Comparison of ENCODE assay signal across 1 cellular context in the genomic region with DNA sequence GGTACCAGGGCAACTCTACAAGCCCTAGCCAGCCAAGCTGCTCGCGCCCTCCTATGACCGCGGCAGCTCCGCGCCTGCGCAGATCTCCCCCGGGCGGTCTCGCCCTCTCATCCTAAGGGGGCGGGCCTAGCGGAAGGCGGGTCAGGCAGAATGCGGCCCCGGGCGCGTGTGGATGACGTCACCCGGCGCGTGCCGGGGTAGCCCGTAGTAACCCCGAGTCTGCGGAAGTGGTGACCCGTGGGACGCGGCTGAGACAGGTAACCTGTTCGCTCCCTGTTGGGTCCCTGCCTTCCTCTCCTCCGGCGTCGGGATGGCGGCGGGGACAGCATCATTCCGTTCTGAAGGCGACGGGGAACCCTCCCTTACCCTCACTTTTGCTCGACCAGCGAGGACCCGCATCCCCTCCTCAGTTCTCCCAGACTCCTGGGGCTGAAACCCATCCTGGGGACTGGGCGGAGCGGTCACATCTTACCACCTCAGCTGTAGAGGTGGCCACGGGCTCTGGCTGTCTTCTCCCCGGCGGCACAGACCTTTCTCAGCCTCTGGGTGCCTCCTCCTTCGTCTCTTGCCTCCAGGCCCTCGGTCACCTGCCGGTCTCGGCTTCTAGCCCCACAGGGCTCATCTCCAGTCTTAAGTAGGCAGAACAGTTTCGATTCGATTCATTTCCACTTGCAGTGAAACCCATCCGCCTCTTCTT.
TF ChIP-seq lines count a peak whose summit lies in the region.

A gene with protein sequence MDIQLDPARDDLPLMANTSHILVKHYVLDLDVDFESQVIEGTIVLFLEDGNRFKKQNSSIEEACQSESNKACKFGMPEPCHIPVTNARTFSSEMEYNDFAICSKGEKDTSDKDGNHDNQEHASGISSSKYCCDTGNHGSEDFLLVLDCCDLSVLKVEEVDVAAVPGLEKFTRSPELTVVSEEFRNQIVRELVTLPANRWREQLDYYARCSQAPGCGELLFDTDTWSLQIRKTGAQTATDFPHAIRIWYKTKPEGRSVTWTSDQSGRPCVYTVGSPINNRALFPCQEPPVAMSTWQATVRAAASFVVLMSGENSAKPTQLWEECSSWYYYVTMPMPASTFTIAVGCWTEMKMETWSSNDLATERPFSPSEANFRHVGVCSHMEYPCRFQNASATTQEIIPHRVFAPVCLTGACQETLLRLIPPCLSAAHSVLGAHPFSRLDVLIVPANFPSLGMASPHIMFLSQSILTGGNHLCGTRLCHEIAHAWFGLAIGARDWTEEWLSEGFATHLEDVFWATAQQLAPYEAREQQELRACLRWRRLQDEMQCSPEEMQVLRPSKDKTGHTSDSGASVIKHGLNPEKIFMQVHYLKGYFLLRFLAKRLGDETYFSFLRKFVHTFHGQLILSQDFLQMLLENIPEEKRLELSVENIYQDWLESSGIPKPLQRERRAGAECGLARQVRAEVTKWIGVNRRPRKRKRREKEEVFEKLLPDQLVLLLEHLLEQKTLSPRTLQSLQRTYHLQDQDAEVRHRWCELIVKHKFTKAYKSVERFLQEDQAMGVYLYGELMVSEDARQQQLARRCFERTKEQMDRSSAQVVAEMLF (plus strand): TSS at position 205 of the 697 bp plus-strand sequence. CDS start 33,085 bp downstream, outside the sequence.

TF ChIP-seq in WTC11, 78 proteins besides CTCF, POLR2A, EP300 and RAD21 (continued from another document):
- TF ChIP-seq, protein P1, sequence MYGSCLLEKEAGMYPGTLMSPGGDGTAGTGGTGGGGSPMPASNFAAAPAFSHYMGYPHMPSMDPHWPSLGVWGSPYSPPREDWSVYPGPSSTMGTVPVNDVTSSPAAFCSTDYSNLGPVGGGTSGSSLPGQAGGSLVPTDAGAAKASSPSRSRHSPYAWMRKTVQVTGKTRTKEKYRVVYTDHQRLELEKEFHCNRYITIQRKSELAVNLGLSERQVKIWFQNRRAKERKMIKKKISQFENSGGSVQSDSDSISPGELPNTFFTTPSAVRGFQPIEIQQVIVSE (CRISPR knock-in tag; IDR thresholded peaks at IDR 0.05; ENCODE audit: borderline replicate concordance): no peak
- TF ChIP-seq NFATC4 (CRISPR knock-in tag; IDR thresholded peaks at IDR 0.05): no peak
- TF ChIP-seq, protein P2, sequence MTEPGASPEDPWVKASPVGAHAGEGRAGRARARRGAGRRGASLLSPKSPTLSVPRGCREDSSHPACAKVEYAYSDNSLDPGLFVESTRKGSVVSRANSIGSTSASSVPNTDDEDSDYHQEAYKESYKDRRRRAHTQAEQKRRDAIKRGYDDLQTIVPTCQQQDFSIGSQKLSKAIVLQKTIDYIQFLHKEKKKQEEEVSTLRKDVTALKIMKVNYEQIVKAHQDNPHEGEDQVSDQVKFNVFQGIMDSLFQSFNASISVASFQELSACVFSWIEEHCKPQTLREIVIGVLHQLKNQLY (CRISPR knock-in tag; IDR thresholded peaks at IDR 0.05): no peak
- TF ChIP-seq, protein P3, sequence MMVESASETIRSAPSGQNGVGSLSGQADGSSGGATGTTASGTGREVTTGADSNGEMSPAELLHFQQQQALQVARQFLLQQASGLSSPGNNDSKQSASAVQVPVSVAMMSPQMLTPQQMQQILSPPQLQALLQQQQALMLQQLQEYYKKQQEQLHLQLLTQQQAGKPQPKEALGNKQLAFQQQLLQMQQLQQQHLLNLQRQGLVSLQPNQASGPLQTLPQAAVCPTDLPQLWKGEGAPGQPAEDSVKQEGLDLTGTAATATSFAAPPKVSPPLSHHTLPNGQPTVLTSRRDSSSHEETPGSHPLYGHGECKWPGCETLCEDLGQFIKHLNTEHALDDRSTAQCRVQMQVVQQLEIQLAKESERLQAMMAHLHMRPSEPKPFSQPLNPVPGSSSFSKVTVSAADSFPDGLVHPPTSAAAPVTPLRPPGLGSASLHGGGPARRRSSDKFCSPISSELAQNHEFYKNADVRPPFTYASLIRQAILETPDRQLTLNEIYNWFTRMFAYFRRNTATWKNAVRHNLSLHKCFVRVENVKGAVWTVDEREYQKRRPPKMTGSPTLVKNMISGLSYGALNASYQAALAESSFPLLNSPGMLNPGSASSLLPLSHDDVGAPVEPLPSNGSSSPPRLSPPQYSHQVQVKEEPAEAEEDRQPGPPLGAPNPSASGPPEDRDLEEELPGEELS (CRISPR knock-in tag; IDR thresholded peaks at IDR 0.05): 0 out of 2 replicates have a peak, but pooled peaks have one; percentile 51
- no peak for TF ChIP-seq ZNF396 (CRISPR knock-in tag; IDR thresholded peaks at IDR 0.05; ENCODE audit: borderline replicate concordance)
- TF ChIP-seq ETV6 (CRISPR knock-in tag; IDR thresholded peaks at IDR 0.05): peak; percentile 57; the same call in 1 of the 2 replicates
- TF ChIP-seq TEAD1 (CRISPR knock-in tag; IDR thresholded peaks at IDR 0.05): peak; percentile 79; the same call in 1 of the 2 replicates
- TF ChIP-seq TCF7 (CRISPR knock-in tag; IDR thresholded peaks at IDR 0.05; ENCODE audit: low read depth): no peak
- TF ChIP-seq NFYB (CRISPR knock-in tag; conservative IDR thresholded peaks at IDR 0.05; ENCODE audit: low read depth): no peak
- TF ChIP-seq AFF4 (CRISPR knock-in tag; IDR thresholded peaks at IDR 0.05; ENCODE audit: borderline replicate concordance): no peak
- no peak for TF ChIP-seq NR2C2 (CRISPR knock-in tag; IDR thresholded peaks at IDR 0.05)
- no peak for TF ChIP-seq PRRX2 (CRISPR knock-in tag; IDR thresholded peaks at IDR 0.05)
- TF ChIP-seq CREB1 (CRISPR knock-in tag; IDR thresholded peaks at IDR 0.05): peak; percentile 84
- no peak for TF ChIP-seq ZBTB43 (CRISPR knock-in tag; IDR thresholded peaks at IDR 0.05)
- TF ChIP-seq FOXP1 (CRISPR knock-in tag; IDR thresholded peaks at IDR 0.05; ENCODE audit: borderline replicate concordance): peak; percentile 36; the same call in 1 of the 2 replicates
- TF ChIP-seq PREB (CRISPR knock-in tag; IDR thresholded peaks at IDR 0.05; ENCODE audit: borderline replicate concordance): no peak
- TF ChIP-seq RELA (CRISPR knock-in tag; IDR thresholded peaks at IDR 0.05; ENCODE audit: borderline replicate concordance): no peak
- TF ChIP-seq, protein P4, sequence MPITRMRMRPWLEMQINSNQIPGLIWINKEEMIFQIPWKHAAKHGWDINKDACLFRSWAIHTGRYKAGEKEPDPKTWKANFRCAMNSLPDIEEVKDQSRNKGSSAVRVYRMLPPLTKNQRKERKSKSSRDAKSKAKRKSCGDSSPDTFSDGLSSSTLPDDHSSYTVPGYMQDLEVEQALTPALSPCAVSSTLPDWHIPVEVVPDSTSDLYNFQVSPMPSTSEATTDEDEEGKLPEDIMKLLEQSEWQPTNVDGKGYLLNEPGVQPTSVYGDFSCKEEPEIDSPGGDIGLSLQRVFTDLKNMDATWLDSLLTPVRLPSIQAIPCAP (CRISPR knock-in tag; IDR thresholded peaks at IDR 0.05): no peak
- peak; percentile 77 for TF ChIP-seq USF2 (CRISPR knock-in tag; IDR thresholded peaks at IDR 0.05)
- peak; percentile 98 for TF ChIP-seq CREM (CRISPR knock-in tag; IDR thresholded peaks at IDR 0.05)
